ENCODE assay signal across 1 cellular context in genomic region chr16:81077077-81077940, GRCh38.
A peak's percentile ranks its signal among the peaks of the same experiment; 100 is the strongest.
TF ChIP-seq lines count a peak whose summit lies in the region.

TSS of gene C16orf46 (minus strand) at chr16:81077238. CDS start at chr16:81063955, 13,283 bp downstream.

TF ChIP-seq in neural cell, 6 proteins besides CTCF, POLR2A, EP300 and RAD21 (continued from another document):
- peak; percentile 96 for TF ChIP-seq REST (IDR thresholded peaks at IDR 0.05; ENCODE audit: borderline replicate concordance)
